Comparison of ENCODE assay signal across 12 cellular contexts in genomic region chr20:32354592-32355416, GRCh38. TPM values are rescaled to one million over a fixed set of nuclear protein-coding genes. Genes with fewer than 3 reads are reported as not detected.
DNase-seq lines count a peak whose midpoint lies in the region; ATAC-seq and TF ChIP-seq lines count a peak whose summit lies in the region.
"Had no signal": no experiment of that assay in that cellular context is flagged by ENCODE, and none has a peak within 500 bp of the region (broad histone marks: within the 10 kb centered on the region; RNA-seq: fewer than 3 reads in every experiment).

No MANE protein-coding gene starts in this region.

- TF ChIP-seq EP300 in sigmoid colon (IDR thresholded peaks at IDR 0.05): no peak

- H3K9ac ChIP-seq in adipocyte (ENCODE audit: low read length) (peak overlapping the region; percentile 50), MM.1S (ENCODE audit: low read length) (no peak overlapping the region)

- peak overlapping the region; percentile 36 for H3K4me3 ChIP-seq in adipocyte (ENCODE audit: low read length)
- no peak overlapping the region for H3K4me3 ChIP-seq in sigmoid colon
- no peak overlapping the region for H3K4me3 ChIP-seq in MM.1S (ENCODE audit: low read length)
- H3K4me3 ChIP-seq: upper lobe of right lung had no signal

- H2AFZ ChIP-seq in MM.1S (ENCODE audit: low read length): no peak overlapping the region

- H3F3A ChIP-seq in MM.1S (ENCODE audit: insufficient read depth, low read length): peaks cover 6% of the 10 kb centered on the region; the same call in 1 of the 2 replicates

- peaks cover 11% of the 10 kb centered on the region for H3K79me2 ChIP-seq in MM.1S (ENCODE audit: low read length)

- H3K4me1 ChIP-seq in adipocyte (ENCODE audit: control insufficient read depth, insufficient read depth, low read length) (peaks cover 39% of the 10 kb centered on the region), sigmoid colon (peaks cover 0 to 41% (median 30%) of the 10 kb centered on the region in 4 donors), MM.1S (ENCODE audit: low read length) (peaks cover 3% of the 10 kb centered on the region; the same call in 1 of the 2 replicates)

- H3K36me3 ChIP-seq in adipocyte (ENCODE audit: control insufficient read depth, insufficient read depth, low read length, severe bottlenecking) (no peaks in the 10 kb centered on the region), sigmoid colon (no peaks in the 10 kb centered on the region), MM.1S (replicated peaks; ENCODE audit: insufficient read depth, low read length) (no peaks in the 10 kb centered on the region)
- H3K36me3 ChIP-seq: upper lobe of right lung had no signal

- H3K4me2 ChIP-seq in MM.1S (ENCODE audit: low read depth, low read length): no peak overlapping the region

- intact Hi-C loops in sigmoid colon (cut with DNase I): loop anchor here (5.0 kb wide), 2 partner anchors 78 to 107 kb away; partner anchors contain the start of gene KIF3B

- H3K27me3 ChIP-seq in adipocyte (replicated peaks; ENCODE audit: control insufficient read depth, insufficient read depth, low read length): no peaks in the 10 kb centered on the region
- no peaks in the 10 kb centered on the region for H3K27me3 ChIP-seq in sigmoid colon
- no peaks in the 10 kb centered on the region for H3K27me3 ChIP-seq in MM.1S (replicated peaks; ENCODE audit: insufficient read depth, low read length)
- H3K27me3 ChIP-seq: upper lobe of right lung had no signal

- TF ChIP-seq CTCF in sigmoid colon (IDR thresholded peaks at IDR 0.05): no peak
- TF ChIP-seq CTCF in MM.1S (IDR thresholded peaks at IDR 0.05; ENCODE audit: low read length): no peak

- ATAC-seq in GM19328 (IDR thresholded peaks at IDR 0.05; ENCODE audit: unreplicated experiment): no peak
- ATAC-seq: naive thymus-derived CD4-positive, alpha-beta T cell; upper lobe of right lung had no signal

- 0 out of 2 replicates have a peak, but pooled peaks cover under 1% of the 10 kb centered on the region for H4K20me1 ChIP-seq in MM.1S (ENCODE audit: insufficient read depth, low read length)

- H3K9me3 ChIP-seq in adipocyte (ENCODE audit: control insufficient read depth, low read length) (no peaks in the 10 kb centered on the region), sigmoid colon (no peaks in the 10 kb centered on the region), MM.1S (replicated peaks; ENCODE audit: insufficient read depth, low read length) (no peaks in the 10 kb centered on the region)
- H3K9me3 ChIP-seq: upper lobe of right lung had no signal

- WGBS in sigmoid colon, 2 donors: 56 to 71% methylated on average over 2 of the region's 2 CpGs

- no peaks in the 10 kb centered on the region for H3K9me2 ChIP-seq in MM.1S (replicated peaks; ENCODE audit: insufficient read depth, low read length)

- TF ChIP-seq POLR2A in sigmoid colon (IDR thresholded peaks at IDR 0.05): no peak

- DNase-seq in activated CD4-positive, alpha-beta T cell treated with anti-CD3 and anti-CD28 coated beads for 48 hours: peak; percentile 24
- DNase-seq in activated CD4-positive, alpha-beta T cell treated with anti-CD3 and anti-CD28 coated beads for 1 hour: no peak
- DNase-seq in HS-27A (ENCODE audit: low read depth): peak; percentile 90
- peak; percentile 68 for DNase-seq in adipocyte (ENCODE audit: low read depth)
- DNase-seq in sigmoid colon: no peak
- no peak for DNase-seq in NCI-H2081 (lab: John Stamatoyannopoulos, UW)
- no peak for DNase-seq in MM.1S
- DNase-seq: C1 segment of cervical spinal cord; NK-92 treated with Interleukin-12 subunit alpha and Interleukin-12 subunit beta, amount 100 ng/mL, for 24 hours; upper lobe of right lung had no signal

- H3K27ac ChIP-seq in sigmoid colon (peak overlapping the region; percentile 96 to 99 (median 96)), MM.1S (ENCODE audit: low read length) (no peak overlapping the region)
- H3K27ac ChIP-seq: upper lobe of right lung had no signal

RNA-seq across cellular contexts. Expression of gene ASXL1, which starts 3.3 kb away (rescaled TPM):
- 100 to 1,000 TPM in 1 of 4 donors, 10 to 100 TPM in 3; 46.7 to 102 (median 77.6) TPM for total RNA-seq in sigmoid colon
- polyA plus RNA-seq in sigmoid colon: 10 to 100 TPM in 1 of 3 donors, 1 to 10 TPM in 2; 6.0 to 31.6 (median 6.9) TPM

Comparison
In these comparisons a context has a peak if more than half of its experiments do, and no peak if none do; other contexts are left out.
1. DNase-seq: peak in activated CD4-positive, alpha-beta T cell treated with anti-CD3 and anti-CD28 coated beads for 48 hours (single experiment), HS-27A (single experiment) and adipocyte (single experiment); none in activated CD4-positive, alpha-beta T cell treated with anti-CD3 and anti-CD28 coated beads for 1 hour (single experiment), sigmoid colon (single experiment), NCI-H2081 (0 of 2) and MM.1S (single experiment).